23 cellular contexts compared by ENCODE assay signal in genomic region chr3:106836906-106837305, GRCh38.
A peak's percentile ranks its signal among the peaks of the same experiment; 100 is the strongest.
DNase-seq lines count a peak whose midpoint lies in the region; ATAC-seq, FAIRE-seq and TF ChIP-seq lines count a peak whose summit lies in the region.
"Had no signal": no experiment of that assay in that cellular context is flagged by ENCODE, and none has a peak within 500 bp of the region (broad histone marks: within the 10 kb centered on the region; RNA-seq: fewer than 3 reads in every experiment).

No MANE protein-coding gene starts in this region.

- H3K27ac ChIP-seq in mammary epithelial cell (ENCODE audit: insufficient read depth, low read depth, low read length): no peak overlapping the region
- no peak overlapping the region for H3K27ac ChIP-seq in breast epithelium
- no peak overlapping the region for H3K27ac ChIP-seq in neuronal stem cell (replicated peaks; ENCODE audit: low read length)
- H3K27ac ChIP-seq in kidney (ENCODE audit: low read depth in 2 of 2, low read length in 2 of 2): no peak overlapping the region
- H3K27ac ChIP-seq: BLaER1 had no signal

- H3K9me3 Mint-ChIP-seq in T-helper 2 cell treated with Interferon-gamma antibody and Interleukin-4, amounts not matched to agents 5 μg/mL and 100 μg/mL, for 36 hours: peaks cover 11% of the 10 kb centered on the region

- no peaks in the 10 kb centered on the region for H4K20me1 ChIP-seq in mammary epithelial cell (ENCODE audit: insufficient read depth, low read length)
- H4K20me1 ChIP-seq: BLaER1 had no signal

- TF ChIP-seq POLR2A in breast epithelium (IDR thresholded peaks at IDR 0.05): no peak

- no peaks in the 10 kb centered on the region for H3K79me1 ChIP-seq in neuronal stem cell (ENCODE audit: low read depth, low read length)

- no peak for FAIRE-seq in kidney (lab: Jason Lieb, UNC)
- FAIRE-seq: D721Med, GM12892, H54, RCC 7860 had no signal

- no peak overlapping the region for H3K4ac ChIP-seq in neuronal stem cell (ENCODE audit: low read length)

- no peak overlapping the region for H4K8ac ChIP-seq in neuronal stem cell (ENCODE audit: low read depth, low read length)

- H2BK5ac ChIP-seq in neuronal stem cell (ENCODE audit: low read length): no peak overlapping the region

- POLR2A ChIA-PET in GM10248 (lab: Yijun Ruan, JAX): no interaction called here

- H3K14ac ChIP-seq in neuronal stem cell (ENCODE audit: low read length): no peak overlapping the region

- H3K4me1 Mint-ChIP-seq in T-helper 2 cell treated with Interferon-gamma antibody and Interleukin-4, amounts not matched to agents 5 μg/mL and 100 μg/mL, for 36 hours (ENCODE audit: low read depth): no peaks in the 10 kb centered on the region
- H3K4me1 Mint-ChIP-seq: CD8-positive, alpha-beta memory T cell; IgD-negative memory B cell had no signal

- CTCF ChIA-PET in mammary epithelial cell (lab: Charles Lee; ENCODE audit: low non-redundant PET) (no interaction called here), GM10248 (lab: Yijun Ruan, JAX) (no interaction called here)

- H2AK5ac ChIP-seq in neuronal stem cell (ENCODE audit: low read depth, low read length): no peak overlapping the region

- H3K4me1 ChIP-seq in mammary epithelial cell (ENCODE audit: insufficient read depth, low read length) (no peaks in the 10 kb centered on the region), breast epithelium (no peaks in the 10 kb centered on the region), neuronal stem cell (ENCODE audit: control insufficient read depth in 2 of 2, insufficient read depth in 1 of 2, low read depth in 1 of 2, low read length in 2 of 2) (peaks cover 6% of the 10 kb centered on the region in 2 donors), kidney (ENCODE audit: control insufficient read depth in 1 of 2, insufficient read depth in 1 of 2, low read depth in 1 of 2, low read length in 2 of 2) (no peaks in the 10 kb centered on the region)

- no peak for DNase-seq in mammary epithelial cell
- no peak for DNase-seq in breast epithelium (ENCODE audit: low spot score in 2 of 2)
- DNase-seq in astrocyte of the hippocampus (ENCODE audit: low read depth, low spot score): peak; percentile 65
- no peak for DNase-seq in neuronal stem cell (ENCODE audit: low spot score)
- DNase-seq in kidney: no peak
- no peak for DNase-seq in T-helper 2 cell treated with Interferon-gamma antibody and Interleukin-4, amounts not matched to agents 5 μg/mL and 100 μg/mL, for 36 hours (ENCODE audit: low spot score)
- no peak for DNase-seq in GM10248 (ENCODE audit: extremely low spot score)
- DNase-seq: 8988T; CD8-positive, alpha-beta memory T cell; DMS79; GDM1; NCI-H1105 treated with DMSO at 0.1 percent for 48 hours; NCI-H187; NCI-H345; NCI-H526; SHP77 had no signal

- no peak overlapping the region for H2BK15ac ChIP-seq in neuronal stem cell (ENCODE audit: low read length)

- H3K36me3 ChIP-seq in mammary epithelial cell (ENCODE audit: insufficient read depth, low read length) (no peaks in the 10 kb centered on the region), breast epithelium (no peaks in the 10 kb centered on the region), neuronal stem cell (replicated peaks in 1 of 2; ENCODE audit: control insufficient read depth in 2 of 2, insufficient read depth in 2 of 2, low read length in 2 of 2) (no peaks in the 10 kb centered on the region), kidney (ENCODE audit: control insufficient read depth in 1 of 2, insufficient read depth in 2 of 2, low read length in 2 of 2) (no peaks in the 10 kb centered on the region)
- H3K36me3 ChIP-seq: BLaER1 had no signal

- BruUV-seq in mammary epithelial cell (replicated peaks; lab: Mats Ljungman, UMichigan): no TSS peak

- no peak overlapping the region for H2BK12ac ChIP-seq in neuronal stem cell (ENCODE audit: low read length)

- H3K9me3 ChIP-seq in mammary epithelial cell (replicated peaks; ENCODE audit: insufficient read depth, low read length) (peaks cover 4% of the 10 kb centered on the region), breast epithelium (no peaks in the 10 kb centered on the region), neuronal stem cell (replicated peaks in 1 of 2; ENCODE audit: control insufficient read depth in 2 of 2, insufficient read depth in 1 of 2, low read depth in 1 of 2, low read length in 2 of 2) (peaks cover 4 to 7% of the 10 kb centered on the region in 2 donors), kidney (ENCODE audit: control insufficient read depth in 1 of 2, low read length in 2 of 2) (no peaks in the 10 kb centered on the region)

- intact Hi-C loops in mammary epithelial cell (cut with micrococcal nuclease) (no loop called here), breast epithelium (cut with DNase I; ENCODE audit: low total_unique reads) (no loop called here), kidney (cut with DNase I) (no loop called here)

- no peaks in the 10 kb centered on the region for H3K79me2 ChIP-seq in mammary epithelial cell (ENCODE audit: insufficient read depth, low read length)

- dilution Hi-C loops in mammary epithelial cell (cut with HindIII; ENCODE audit: low sequenced_read_pairs): no loop called here

- WGBS in mammary epithelial cell (ENCODE audit: low coverage, missing lambda C conversion rate): 95% methylated on average over 5 of the region's 5 CpGs
- WGBS in neuronal stem cell (ENCODE audit: extremely low coverage in 2 of 2, insufficient read length in 2 of 2, insufficient replicate concordance in 1 of 2), 2 donors: no CpG with 5 or more reads among the region's 5 CpGs

- peak overlapping the region; percentile 44 for H3K18ac ChIP-seq in neuronal stem cell (ENCODE audit: low read length)

- H4K91ac ChIP-seq in neuronal stem cell (ENCODE audit: low read depth, low read length, poor library complexity): no peak overlapping the region

- H3K4me2 ChIP-seq in mammary epithelial cell (ENCODE audit: insufficient read depth, low read depth, low read length) (no peak overlapping the region), neuronal stem cell (ENCODE audit: insufficient read depth, low read length, poor library complexity, severe bottlenecking) (no peak overlapping the region)
- H3K4me2 ChIP-seq: BLaER1 had no signal

- H3K4me3 Mint-ChIP-seq in T-helper 2 cell treated with Interferon-gamma antibody and Interleukin-4, amounts not matched to agents 5 μg/mL and 100 μg/mL, for 36 hours: no peak overlapping the region
- H3K4me3 Mint-ChIP-seq: CD8-positive, alpha-beta memory T cell; IgD-negative memory B cell had no signal

- H3K27me3 Mint-ChIP-seq in T-helper 2 cell treated with Interferon-gamma antibody and Interleukin-4, amounts not matched to agents 5 μg/mL and 100 μg/mL, for 36 hours (ENCODE audit: low read depth): no peaks in the 10 kb centered on the region

- ATAC-seq in HG02678 (IDR thresholded peaks at IDR 0.05; ENCODE audit: unreplicated experiment): no peak

- H3K23ac ChIP-seq in neuronal stem cell (ENCODE audit: low read depth, low read length, poor library complexity): no peak overlapping the region

- no peak overlapping the region for H2BK120ac ChIP-seq in neuronal stem cell (ENCODE audit: low read depth, low read length)

- no peak overlapping the region for H3K9ac ChIP-seq in mammary epithelial cell (ENCODE audit: insufficient read depth, low read length)
- no peak overlapping the region for H3K9ac ChIP-seq in neuronal stem cell (ENCODE audit: low read depth, low read length, poor library complexity)
- H3K9ac ChIP-seq in kidney (ENCODE audit: low read length in 2 of 2): no peak overlapping the region
- H3K9ac ChIP-seq: BLaER1 had no signal

- H3K27me3 ChIP-seq in mammary epithelial cell (ENCODE audit: insufficient read depth, low read length) (no peaks in the 10 kb centered on the region), breast epithelium (no peaks in the 10 kb centered on the region), neuronal stem cell (ENCODE audit: control insufficient read depth in 3 of 3, insufficient read depth in 3 of 3, low read depth in 1 of 3, low read length in 3 of 3) (no peaks in the 10 kb centered on the region)
- H3K27me3 ChIP-seq: BLaER1 had no signal

- H2AFZ ChIP-seq in mammary epithelial cell (ENCODE audit: low read depth, low read length): peak overlapping the region; percentile 11
- H2AFZ ChIP-seq in neuronal stem cell (ENCODE audit: low read length): peak overlapping the region; percentile 74

- in situ Hi-C loops in mammary epithelial cell (cut with MboI; ENCODE audit: low sequenced_read_pairs in 2 of 2): loop anchor here in 1 of 2 donors (25.0 kb wide), 1 partner anchor 200 kb away; no protein-coding TSS in a partner anchor

- peaks cover 1% of the 10 kb centered on the region for H3K36me3 Mint-ChIP-seq in T-helper 2 cell treated with Interferon-gamma antibody and Interleukin-4, amounts not matched to agents 5 μg/mL and 100 μg/mL, for 36 hours (ENCODE audit: low read depth)
- H3K36me3 Mint-ChIP-seq: CD8-positive, alpha-beta memory T cell; IgD-negative memory B cell had no signal

- H3K4me3 ChIP-seq in mammary epithelial cell (replicated peaks in 1 of 3; ENCODE audit: insufficient read depth in 1 of 3, low read depth in 2 of 3, low read length in 3 of 3): no peak overlapping the region
- H3K4me3 ChIP-seq in breast epithelium: no peak overlapping the region
- no peak overlapping the region for H3K4me3 ChIP-seq in neuronal stem cell (ENCODE audit: low read length in 2 of 2)
- H3K4me3 ChIP-seq in kidney (ENCODE audit: low read length in 2 of 2): no peak overlapping the region
- H3K4me3 ChIP-seq: BLaER1 had no signal

- TF ChIP-seq CTCF in mammary epithelial cell (conservative IDR thresholded peaks at IDR 0.05 in 1 of 2, IDR thresholded peaks at IDR 0.05 in 1 of 2; ENCODE audit: extremely low read depth in 1 of 2, insufficient read depth in 1 of 2, low read depth in 1 of 2, low read length in 2 of 2) (no peak), breast epithelium (IDR thresholded peaks at IDR 0.05) (no peak), kidney (IDR thresholded peaks at IDR 0.05; ENCODE audit: borderline replicate concordance, extremely low read depth, insufficient read depth) (no peak), GM10248 (IDR thresholded peaks at IDR 0.05; ENCODE audit: control extremely low read depth, extremely low read depth, low read depth, missing control alignments) (no peak)

- H3K27ac Mint-ChIP-seq in T-helper 2 cell treated with Interferon-gamma antibody and Interleukin-4, amounts not matched to agents 5 μg/mL and 100 μg/mL, for 36 hours: no peak overlapping the region
- H3K27ac Mint-ChIP-seq: CD8-positive, alpha-beta memory T cell; IgD-negative memory B cell had no signal
